In the genomic region with DNA sequence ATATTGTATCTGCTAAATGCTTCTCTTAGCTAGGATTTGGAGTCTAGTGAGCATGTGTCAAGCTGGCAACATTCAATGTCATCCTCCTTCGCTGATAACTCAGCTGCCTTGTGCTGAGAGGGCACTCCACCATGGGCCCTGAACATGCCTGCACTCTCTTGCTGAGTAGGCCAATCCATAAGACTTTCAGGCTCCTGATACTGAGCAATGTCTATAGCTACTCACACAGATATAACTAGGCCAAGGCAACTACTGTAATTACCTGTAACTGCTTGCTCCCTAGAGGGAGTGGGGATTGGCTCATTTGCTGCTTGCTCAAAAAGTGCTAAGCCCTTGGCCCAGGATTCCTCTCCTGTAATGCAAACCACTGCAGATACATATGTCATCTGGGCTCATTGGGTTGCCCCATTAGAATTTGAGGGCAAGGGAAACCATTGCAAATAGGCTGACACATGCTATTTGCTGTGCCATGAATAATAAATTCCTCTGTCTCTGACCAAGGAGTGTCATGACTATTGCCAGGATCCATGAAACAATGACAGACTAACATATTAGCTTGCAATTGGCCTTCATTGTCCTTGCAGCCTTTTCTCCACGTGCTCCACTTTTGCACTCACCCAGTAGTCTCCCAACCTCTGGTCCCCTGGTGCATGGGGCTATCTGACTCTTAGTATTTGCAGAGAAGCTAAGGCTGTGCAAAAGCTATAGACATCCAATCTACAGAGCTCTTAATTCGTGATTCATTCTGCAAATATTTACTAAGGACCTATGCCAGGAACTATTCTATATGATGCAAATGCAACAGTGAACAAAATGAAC, we compare ENCODE assay signal across 14 cellular contexts. TPM values are rescaled to one million over a fixed set of nuclear protein-coding genes. Genes with fewer than 3 reads are reported as not detected.
DNase-seq lines count a peak whose midpoint lies in the region; ATAC-seq and TF ChIP-seq lines count a peak whose summit lies in the region.
"Had no signal": no experiment of that assay in that cellular context is flagged by ENCODE, and none has a peak within 500 bp of the region (broad histone marks: within the 10 kb centered on the region; RNA-seq: fewer than 3 reads in every experiment).

No MANE protein-coding gene starts in this region.

- CTCF ChIA-PET in WTC11 (lab: Charles Lee): interaction anchor here (0.7 kb wide), 1 partner anchor 13 kb away, joined by 3 read pairs; no protein-coding TSS in a partner anchor

- no peaks in the 10 kb centered on the region for H3K36me3 Mint-ChIP-seq in WTC11
- H3K36me3 Mint-ChIP-seq: naive thymus-derived CD4-positive, alpha-beta T cell had no signal

- TF ChIP-seq CTCF in WTC11 (IDR thresholded peaks at IDR 0.05) (no peak), foreskin fibroblast (IDR thresholded peaks at IDR 0.05; ENCODE audit: low read depth, low read length) (no peak)

- no peak overlapping the region for H3K4me3 ChIP-seq in foreskin fibroblast (ENCODE audit: low read depth in 1 of 2, low read length in 2 of 2)
- H3K4me3 ChIP-seq: uterus had no signal

- H3K4me3 Mint-ChIP-seq in WTC11: no peak overlapping the region
- H3K4me3 Mint-ChIP-seq: CD8-positive, alpha-beta memory T cell; naive thymus-derived CD4-positive, alpha-beta T cell had no signal

- POLR2A ChIA-PET in WTC11 (lab: Charles Lee): interaction anchor here (0.6 kb wide), 1 partner anchor 248 kb away, joined by 7 read pairs; no protein-coding TSS in a partner anchor

- H3K4me1 Mint-ChIP-seq in WTC11: peaks cover 7% of the 10 kb centered on the region
- H3K4me1 Mint-ChIP-seq: CD8-positive, alpha-beta memory T cell; naive thymus-derived CD4-positive, alpha-beta T cell had no signal

- H3K27ac Mint-ChIP-seq in WTC11: no peak overlapping the region

- peak; percentile 75 for DNase-seq in DMS153 (lab: John Stamatoyannopoulos, UW)
- peak; percentile 7 for DNase-seq in LHCN-M2 (ENCODE audit: low read depth)
- DNase-seq in WTC11 (ENCODE audit: low spot score): no peak
- peak; percentile 60 to 74 for DNase-seq in foreskin fibroblast
- no peak for DNase-seq in superior temporal gyrus (ENCODE audit: extremely low spot score)
- DNase-seq in stimulated activated CD4-positive, alpha-beta T cell treated with anti-CD3 and anti-CD28 coated beads, Interleukin-12 subunit alpha, Interleukin-12 subunit beta, amount 100 ng/mL, for 4 hours: no peak
- DNase-seq in NCI-H2171 treated with DMSO at 0.1 percent for 48 hours (lab: John Stamatoyannopoulos, UW): no peak
- DNase-seq: CD8-positive, alpha-beta memory T cell; kidney; MM.1S; naive thymus-derived CD4-positive, alpha-beta T cell; NCI-H524; uterus had no signal

- ATAC-seq in WTC11: no peak
- no peak for ATAC-seq in HG03442 (IDR thresholded peaks at IDR 0.05; ENCODE audit: unreplicated experiment)
- ATAC-seq: naive thymus-derived CD4-positive, alpha-beta T cell had no signal

- H3K9me3 Mint-ChIP-seq in WTC11: no peaks in the 10 kb centered on the region
- H3K9me3 Mint-ChIP-seq: CD8-positive, alpha-beta memory T cell; naive thymus-derived CD4-positive, alpha-beta T cell had no signal

- no peaks in the 10 kb centered on the region for H3K27me3 Mint-ChIP-seq in WTC11 (ENCODE audit: low read depth)
- H3K27me3 Mint-ChIP-seq: CD8-positive, alpha-beta memory T cell; naive thymus-derived CD4-positive, alpha-beta T cell had no signal

TF ChIP-seq in WTC11, 78 proteins besides CTCF, POLR2A, EP300 and RAD21:
- TF ChIP-seq, protein P1, sequence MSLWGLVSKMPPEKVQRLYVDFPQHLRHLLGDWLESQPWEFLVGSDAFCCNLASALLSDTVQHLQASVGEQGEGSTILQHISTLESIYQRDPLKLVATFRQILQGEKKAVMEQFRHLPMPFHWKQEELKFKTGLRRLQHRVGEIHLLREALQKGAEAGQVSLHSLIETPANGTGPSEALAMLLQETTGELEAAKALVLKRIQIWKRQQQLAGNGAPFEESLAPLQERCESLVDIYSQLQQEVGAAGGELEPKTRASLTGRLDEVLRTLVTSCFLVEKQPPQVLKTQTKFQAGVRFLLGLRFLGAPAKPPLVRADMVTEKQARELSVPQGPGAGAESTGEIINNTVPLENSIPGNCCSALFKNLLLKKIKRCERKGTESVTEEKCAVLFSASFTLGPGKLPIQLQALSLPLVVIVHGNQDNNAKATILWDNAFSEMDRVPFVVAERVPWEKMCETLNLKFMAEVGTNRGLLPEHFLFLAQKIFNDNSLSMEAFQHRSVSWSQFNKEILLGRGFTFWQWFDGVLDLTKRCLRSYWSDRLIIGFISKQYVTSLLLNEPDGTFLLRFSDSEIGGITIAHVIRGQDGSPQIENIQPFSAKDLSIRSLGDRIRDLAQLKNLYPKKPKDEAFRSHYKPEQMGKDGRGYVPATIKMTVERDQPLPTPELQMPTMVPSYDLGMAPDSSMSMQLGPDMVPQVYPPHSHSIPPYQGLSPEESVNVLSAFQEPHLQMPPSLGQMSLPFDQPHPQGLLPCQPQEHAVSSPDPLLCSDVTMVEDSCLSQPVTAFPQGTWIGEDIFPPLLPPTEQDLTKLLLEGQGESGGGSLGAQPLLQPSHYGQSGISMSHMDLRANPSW (CRISPR knock-in tag; conservative IDR thresholded peaks at IDR 0.05; ENCODE audit: low read depth): no peak
- peak; percentile 86 for TF ChIP-seq GABPB1 (CRISPR knock-in tag; IDR thresholded peaks at IDR 0.05)

RNA-seq across cellular contexts. Expression of a gene that starts 36.9 kb away (rescaled TPM):
- total RNA-seq in LHCN-M2 (2014; rRNA removed) (18.9 and 22.7 TPM in 2 replicates), WTC11 (2021) (18.1 to 22.1 TPM (median 19.8 TPM) in 3 replicates)
- 12.2 TPM for polyA plus RNA-seq in LHCN-M2 (2012)

Comparison
In these comparisons a context has a peak if more than half of its experiments do, and no peak if none do; other contexts are left out.
1. DNase-seq: peak in DMS153 (single experiment), LHCN-M2 (single experiment) and foreskin fibroblast (2 of 2); none in WTC11 (single experiment), superior temporal gyrus (single experiment), stimulated activated CD4-positive, alpha-beta T cell treated with anti-CD3 and anti-CD28 coated beads, Interleukin-12 subunit alpha, Interleukin-12 subunit beta, amount 100 ng/mL, for 4 hours (single experiment) and NCI-H2171 treated with DMSO at 0.1 percent for 48 hours (single experiment).